In genomic region chr9:113222482-113222841, GRCh38 we compare ENCODE assay signal across 8 cellular contexts. TPM values are rescaled to one million over a fixed set of nuclear protein-coding genes. Genes with fewer than 3 reads are reported as not detected.
DNase-seq lines count a peak whose midpoint lies in the region; ATAC-seq and TF ChIP-seq lines count a peak whose summit lies in the region.

No MANE protein-coding gene starts in this region.

- intact Hi-C loops in posterior vena cava (cut with DNase I), result no loop called here

- ATAC-seq in HG02840 (IDR thresholded peaks at IDR 0.05; ENCODE audit: low FRiP score, unreplicated experiment), result no peak

- 20% methylated on average over 5 of the region's 5 CpGs for WGBS in liver

- H3K9me3 ChIP-seq in adipocyte (ENCODE audit: control insufficient read depth, low read length) (no peaks in the 10 kb centered on the region), liver (ENCODE audit: control insufficient read depth in 4 of 4, low read length in 3 of 4) (no peaks in the 10 kb centered on the region)

- no peak for TF ChIP-seq CTCF in AG10803 (conservative IDR thresholded peaks at IDR 0.05; ENCODE audit: low read length)
- TF ChIP-seq CTCF in liver (IDR thresholded peaks at IDR 0.05; ENCODE audit: low read depth, low read length, missing input control), result no peak

- H3K4me1 ChIP-seq in adipocyte (ENCODE audit: control insufficient read depth, insufficient read depth, low read length) (peaks cover 40% of the 10 kb centered on the region), liver (ENCODE audit: control insufficient read depth in 4 of 4, insufficient read depth in 4 of 4, low read length in 3 of 4) (peaks cover 5 to 54% (median 39%) of the 10 kb centered on the region in 4 donors)

- peak overlapping the region; percentile 77 for H3K4me3 ChIP-seq in AG10803 (ENCODE audit: low read length)
- peak overlapping the region; percentile 99 for H3K4me3 ChIP-seq in adipocyte (ENCODE audit: low read length)
- H3K4me3 ChIP-seq in liver (ENCODE audit: low read depth in 1 of 3, low read length in 3 of 3), result peak overlapping the region; percentile 87 to 94 (median 89)

- H3K27me3 ChIP-seq in adipocyte (replicated peaks; ENCODE audit: control insufficient read depth, insufficient read depth, low read length) (no peaks in the 10 kb centered on the region), liver (ENCODE audit: control insufficient read depth in 4 of 4, insufficient read depth in 4 of 4, low read length in 3 of 4) (no peaks in the 10 kb centered on the region)

- H3K36me3 ChIP-seq in adipocyte (ENCODE audit: control insufficient read depth, insufficient read depth, low read length, severe bottlenecking) (peaks cover 17% of the 10 kb centered on the region), liver (ENCODE audit: control insufficient read depth in 4 of 4, insufficient read depth in 3 of 4, low read depth in 1 of 4, low read length in 3 of 4) (peaks cover 0 to 6% (median under 1%) of the 10 kb centered on the region in 4 donors)

- H3K27ac ChIP-seq in liver (ENCODE audit: low read depth in 1 of 2, low read length in 2 of 2), result peak overlapping the region; percentile 94 to 95

- DNase-seq in AG10803 (ENCODE audit: low read depth), result peak; percentile 49
- peak; percentile 4 for DNase-seq in HPDE6-E6E7 (ENCODE audit: extremely low spot score)
- peak; percentile 47 for DNase-seq in adipocyte (ENCODE audit: low read depth)
- DNase-seq in ureter (ENCODE audit: low spot score), result no peak
- no peak for DNase-seq in posterior vena cava (ENCODE audit: low spot score)
- DNase-seq in effector CD8-positive, alpha-beta T cell (lab: John Stamatoyannopoulos, UW), result no peak

- peak overlapping the region; percentile 98 for H3K9ac ChIP-seq in adipocyte (ENCODE audit: low read length)
- H3K9ac ChIP-seq in liver (ENCODE audit: low read depth in 1 of 2, low read length in 2 of 2), result peak overlapping the region; percentile 92 to 95

- TF ChIP-seq RAD21 in liver (IDR thresholded peaks at IDR 0.05), result peak in 1 of 2 donors; percentile 53

TF ChIP-seq in liver, 16 proteins besides CTCF, POLR2A, EP300 and RAD21:
- TF ChIP-seq YY1 (IDR thresholded peaks at IDR 0.05), result peak; percentile 34
- no peak for TF ChIP-seq FOXA1 (IDR thresholded peaks at IDR 0.05)
- no peak for TF ChIP-seq JUND (IDR thresholded peaks at IDR 0.05)
- peak; percentile 82 for TF ChIP-seq TAF1 (conservative IDR thresholded peaks at IDR 0.05)
- peak; percentile 82 for TF ChIP-seq HNF4G (IDR thresholded peaks at IDR 0.05)
- TF ChIP-seq FOXA2 (IDR thresholded peaks at IDR 0.05), result no peak
- TF ChIP-seq RXRA (IDR thresholded peaks at IDR 0.05), result peak; percentile 52 to 59
- no peak for TF ChIP-seq REST (IDR thresholded peaks at IDR 0.05)
- peak; percentile 50 to 80 for TF ChIP-seq GABPA (IDR thresholded peaks at IDR 0.05 in 1 of 2, conservative IDR thresholded peaks at IDR 0.05 in 1 of 2)
- no peak for TF ChIP-seq NR2F2 (IDR thresholded peaks at IDR 0.05)
- peak; percentile 26 for TF ChIP-seq MAX (IDR thresholded peaks at IDR 0.05)
- peak; percentile 82 to 89 for TF ChIP-seq HNF4A (conservative IDR thresholded peaks at IDR 0.05)
- peak; percentile 22 for TF ChIP-seq ZBTB33 (IDR thresholded peaks at IDR 0.05)
- peak; percentile 84 for TF ChIP-seq SP1 (IDR thresholded peaks at IDR 0.05)
- TF ChIP-seq, protein P1, sequence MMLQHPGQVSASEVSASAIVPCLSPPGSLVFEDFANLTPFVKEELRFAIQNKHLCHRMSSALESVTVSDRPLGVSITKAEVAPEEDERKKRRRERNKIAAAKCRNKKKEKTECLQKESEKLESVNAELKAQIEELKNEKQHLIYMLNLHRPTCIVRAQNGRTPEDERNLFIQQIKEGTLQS (IDR thresholded peaks at IDR 0.05), result peak; percentile 96
- no peak for TF ChIP-seq EGR1 (IDR thresholded peaks at IDR 0.05; ENCODE audit: low read depth in 2 of 2)

RNA-seq across cellular contexts. Expression of gene SLC31A1, which starts 1.1 kb away (rescaled TPM):
- total RNA-seq in liver (10 to 100 TPM; 26.6 to 96.2 TPM), ureter (26.3 TPM), posterior vena cava (10 to 100 TPM; 15.0 to 15.2 TPM)
- 10 to 100 TPM; 40.1 to 49.8 TPM for polyA plus RNA-seq in liver

RNA-seq across cellular contexts. Expression of gene FKBP15, which starts 1.4 kb away (rescaled TPM):
- total RNA-seq in liver (10 to 100 TPM; 16.8 to 18.2 TPM), ureter (43.9 TPM), posterior vena cava (10 to 100 TPM; 25.5 to 29.7 TPM)
- polyA plus RNA-seq in liver, result 1 to 10 TPM; 6.2 to 9.1 TPM

RNA-seq across cellular contexts. Expression of gene CDC26, which starts 52.9 kb away (rescaled TPM):
- total RNA-seq in liver, result 10 to 100 TPM; 12.5 to 16.7 TPM
- polyA plus RNA-seq in liver, result 10 to 100 TPM; 25.9 to 38.9 TPM
- total RNA-seq in ureter, result 26.6 TPM
- 10 to 100 TPM; 24.5 to 32.3 TPM for total RNA-seq in posterior vena cava

RNA-seq across cellular contexts. Expression of gene PRPF4, which starts 53.0 kb away (rescaled TPM):
- 10 to 100 TPM; 11.6 to 11.9 TPM for total RNA-seq in liver
- 1 to 10 TPM; 5.0 to 9.3 TPM for polyA plus RNA-seq in liver
- total RNA-seq in ureter, result 27.5 TPM
- total RNA-seq in posterior vena cava, result 10 to 100 TPM; 13.7 TPM

Comparison
In these comparisons a context has a peak if more than half of its experiments do, and no peak if none do; other contexts are left out.
1. DNase-seq: peak in AG10803 (single experiment), HPDE6-E6E7 (single experiment) and adipocyte (single experiment); none in ureter (single experiment), posterior vena cava (single experiment) and effector CD8-positive, alpha-beta T cell (single experiment).
2. Peak in every context shown above with its lines, with median percentiles within 50 percentile points of each other: H3K4me3 ChIP-seq.